14 cellular contexts compared by ENCODE assay signal in genomic region chr1:112358061-112358770, GRCh38. TPM values are rescaled to one million over a fixed set of nuclear protein-coding genes. Genes with fewer than 3 reads are reported as not detected.
A peak's percentile ranks its signal among the peaks of the same experiment; 100 is the strongest.
DNase-seq lines count a peak whose midpoint lies in the region; ATAC-seq, FAIRE-seq and TF ChIP-seq lines count a peak whose summit lies in the region.
"Had no signal": no experiment of that assay in that cellular context is flagged by ENCODE, and none has a peak within 500 bp of the region (broad histone marks: within the 10 kb centered on the region; RNA-seq: fewer than 3 reads in every experiment).

No MANE protein-coding gene starts in this region.

- no peak for TF ChIP-seq POLR2A in spleen (IDR thresholded peaks at IDR 0.05)
- no peak for TF ChIP-seq POLR2A in GM12892 (IDR thresholded peaks at IDR 0.05; ENCODE audit: low read depth, low read length)

- no peaks in the 10 kb centered on the region for H3K9me3 Mint-ChIP-seq in stimulated activated naive CD8-positive, alpha-beta T cell treated with anti-CD3 and anti-CD28 coated beads, Interleukin-15, amount 100 ng/mL, for 72 hours
- H3K9me3 Mint-ChIP-seq: activated CD4-positive, alpha-beta T cell treated with anti-CD3 and anti-CD28 coated beads, Interleukin-2, amount 10 ng/mL, durations not matched to agents 24 days and 14 days had no signal

- peaks cover 44% of the 10 kb centered on the region for H3K27me3 Mint-ChIP-seq in stimulated activated naive CD8-positive, alpha-beta T cell treated with anti-CD3 and anti-CD28 coated beads, Interleukin-15, amount 100 ng/mL, for 72 hours

- H3K9me3 ChIP-seq in spleen = no peaks in the 10 kb centered on the region
- H3K9me3 ChIP-seq: ascending aorta, ovary had no signal

- H3K27me3 ChIP-seq in BJ (ENCODE audit: control insufficient read depth, insufficient read depth, low read length) = peaks cover 21% of the 10 kb centered on the region
- peaks cover 0 to 14% (median 0%) of the 10 kb centered on the region in 7 donors for H3K27me3 ChIP-seq in spleen (replicated peaks in 1 of 7)
- H3K27me3 ChIP-seq: ascending aorta, ovary had no signal

- CTCF ChIA-PET in BJ (lab: Yijun Ruan, JAX) = interaction anchor here (0.5 to 10.1 kb wide), 22 partner anchors 9 to 367 kb away, joined by 3 to 139 read pairs (median 4); partner anchors contain the start of genes PPM1J and RHOC

- no peak overlapping the region for H3K4me3 Mint-ChIP-seq in stimulated activated naive CD8-positive, alpha-beta T cell treated with anti-CD3 and anti-CD28 coated beads, Interleukin-15, amount 100 ng/mL, for 72 hours
- H3K4me3 Mint-ChIP-seq: activated CD4-positive, alpha-beta T cell treated with anti-CD3 and anti-CD28 coated beads, Interleukin-2, amount 10 ng/mL, durations not matched to agents 24 days and 14 days had no signal

- no peak overlapping the region for H3K27ac Mint-ChIP-seq in stimulated activated naive CD8-positive, alpha-beta T cell treated with anti-CD3 and anti-CD28 coated beads, Interleukin-15, amount 100 ng/mL, for 72 hours
- H3K27ac Mint-ChIP-seq: activated CD4-positive, alpha-beta T cell treated with anti-CD3 and anti-CD28 coated beads, Interleukin-2, amount 10 ng/mL, durations not matched to agents 24 days and 14 days; naive B cell had no signal

- H3K4me3 ChIP-seq in BJ (ENCODE audit: low read depth, low read length) = no peak overlapping the region
- H3K4me3 ChIP-seq in foreskin fibroblast (ENCODE audit: low read depth in 1 of 2, low read length in 2 of 2) = no peak overlapping the region
- H3K4me3 ChIP-seq in spleen = no peak overlapping the region
- H3K4me3 ChIP-seq: ovary had no signal

- H3K36me3 ChIP-seq in BJ (ENCODE audit: control insufficient read depth, insufficient read depth, low read length) (no peaks in the 10 kb centered on the region), spleen (no peaks in the 10 kb centered on the region)
- H3K36me3 ChIP-seq: ascending aorta, ovary had no signal

- TF ChIP-seq CTCF in BJ (IDR thresholded peaks at IDR 0.05; ENCODE audit: insufficient read depth, low read depth, low read length) (no peak), foreskin fibroblast (IDR thresholded peaks at IDR 0.05; ENCODE audit: low read depth, low read length) (no peak), spleen (IDR thresholded peaks at IDR 0.05 in 8 of 11, conservative IDR thresholded peaks at IDR 0.05 in 3 of 11) (no peak)

- intact Hi-C loops in spleen (cut with DNase I; ENCODE audit: low total_unique reads) = no loop called here

- H3K4me1 ChIP-seq in spleen = peaks cover 0 to 20% (median 6%) of the 10 kb centered on the region in 6 donors

- DNase-seq in BJ (ENCODE audit: low read depth) (peak; percentile 6), amniotic epithelial cell (ENCODE audit: low read depth) (peak; percentile 94), foreskin fibroblast (peak; percentile 30), spleen (no peak), GM12892 (ENCODE audit: insufficient read length) (no peak)
- no peak for DNase-seq in stimulated activated naive CD8-positive, alpha-beta T cell treated with anti-CD3 and anti-CD28 coated beads, Interleukin-15, amount 100 ng/mL, for 72 hours
- no peak for DNase-seq in stimulated activated CD4-positive, alpha-beta T cell treated with anti-CD3 and anti-CD28 coated beads, Interleukin-1b, Interleukin-23, amount 100 ng/mL, for 48 hours
- DNase-seq: NCI-H187 had no signal

- 75 to 88% (median 78%) methylated on average over 8 of the region's 8 CpGs for WGBS in spleen, 5 donors

- POLR2A ChIA-PET in BJ (lab: Charles Lee) = interaction anchor here (0.5 kb wide), 1 partner anchor 1139 kb away, joined by 9 read pairs; no protein-coding TSS in a partner anchor

- H3K4me1 Mint-ChIP-seq in stimulated activated naive CD8-positive, alpha-beta T cell treated with anti-CD3 and anti-CD28 coated beads, Interleukin-15, amount 100 ng/mL, for 72 hours = no peaks in the 10 kb centered on the region
- H3K4me1 Mint-ChIP-seq: naive B cell had no signal

- FAIRE-seq in GM12892 (lab: Jason Lieb, UNC) = no peak
- FAIRE-seq: small intestine had no signal

- peak overlapping the region in 7 of 8 donors; percentile 2 to 83 (median 77) for H3K27ac ChIP-seq in spleen

- no peak for ATAC-seq in stimulated activated naive CD8-positive, alpha-beta T cell treated with anti-CD3 and anti-CD28 coated beads, Interleukin-15, amount 100 ng/mL, for 72 hours
- ATAC-seq in GM19395 (IDR thresholded peaks at IDR 0.05; ENCODE audit: unreplicated experiment) = no peak

RNA-seq across cellular contexts. Expression of gene CTTNBP2NL, which starts 37.8 kb away (rescaled TPM):
- polyA plus RNA-seq in BJ (2011; rRNA removed) (17.2 and 19.8 TPM in 2 replicates), spleen (1 to 10 TPM; 1.9 to 4.6 (median 2.5) TPM)
- polyA minus RNA-seq in BJ (2011; rRNA and poly(A)+ RNA removed) = 20.7 and 35.2 TPM in 2 replicates
- total RNA-seq in spleen = 10 to 100 TPM; 15.3 to 48.1 (median 27.5) TPM
- polyA plus RNA-seq in GM12892 (2012; ENCODE audit: missing spikeins) = 5.8 TPM

Comparison
In these comparisons a context has a peak if more than half of its experiments do, and no peak if none do; other contexts are left out.
1. DNase-seq: peak in BJ (single experiment), amniotic epithelial cell (single experiment) and foreskin fibroblast (2 of 2); none in spleen (single experiment), stimulated activated naive CD8-positive, alpha-beta T cell treated with anti-CD3 and anti-CD28 coated beads, Interleukin-15, amount 100 ng/mL, for 72 hours (0 of 2), GM12892 (single experiment) and stimulated activated CD4-positive, alpha-beta T cell treated with anti-CD3 and anti-CD28 coated beads, Interleukin-1b, Interleukin-23, amount 100 ng/mL, for 48 hours (single experiment).